Comparison of ENCODE assay signal across 9 cellular contexts in genomic region chr5:98349251-98349989, GRCh38.
DNase-seq lines count a peak whose midpoint lies in the region; ATAC-seq and TF ChIP-seq lines count a peak whose summit lies in the region.
"Had no signal": no experiment of that assay in that cellular context is flagged by ENCODE, and none has a peak within 500 bp of the region (broad histone marks: within the 10 kb centered on the region; RNA-seq: fewer than 3 reads in every experiment).

No MANE protein-coding gene starts in this region.

- TF ChIP-seq CTCF in AG09309 (IDR thresholded peaks at IDR 0.05; ENCODE audit: control insufficient read depth, insufficient read depth, low read depth, low read length, missing control alignments), result peak; percentile 67
- TF ChIP-seq CTCF in fibroblast of villous mesenchyme (IDR thresholded peaks at IDR 0.05; ENCODE audit: insufficient read depth, low read depth, low read length), result peak; percentile 66
- TF ChIP-seq CTCF in transverse colon (IDR thresholded peaks at IDR 0.05), result no peak

- no peaks in the 10 kb centered on the region for H3K4me1 Mint-ChIP-seq in activated CD4-positive, alpha-beta T cell treated with anti-CD3 and anti-CD28 coated beads, Interleukin-2, amount 10 ng/mL, durations not matched to agents 7 days and 5 days

- H3K27ac Mint-ChIP-seq in activated CD4-positive, alpha-beta T cell treated with anti-CD3 and anti-CD28 coated beads, Interleukin-2, amount 10 ng/mL, durations not matched to agents 7 days and 5 days, result no peak overlapping the region

- H3K27me3 Mint-ChIP-seq in activated CD4-positive, alpha-beta T cell treated with anti-CD3 and anti-CD28 coated beads, Interleukin-2, amount 10 ng/mL, durations not matched to agents 7 days and 5 days, result no peaks in the 10 kb centered on the region

- no peak overlapping the region for H3K4me3 Mint-ChIP-seq in activated CD4-positive, alpha-beta T cell treated with anti-CD3 and anti-CD28 coated beads, Interleukin-2, amount 10 ng/mL, durations not matched to agents 7 days and 5 days

- ATAC-seq in GM19023 (IDR thresholded peaks at IDR 0.05; ENCODE audit: unreplicated experiment), result no peak

- DNase-seq in AG09309 (ENCODE audit: low read depth) (no peak), H4 (ENCODE audit: low spot score) (peak; percentile 48), RKO (ENCODE audit: low spot score) (peak; percentile 82), fibroblast of villous mesenchyme (ENCODE audit: low read depth) (peak; percentile 37), transverse colon (no peak), NCI-H1436 (lab: John Stamatoyannopoulos, UW) (no peak)
- DNase-seq in activated CD4-positive, alpha-beta T cell treated with anti-CD3 and anti-CD28 coated beads, Interleukin-2, amount 10 ng/mL, durations not matched to agents 7 days and 5 days, result no peak
- DNase-seq: substantia nigra had no signal

- H3K9me3 ChIP-seq in transverse colon, result peaks cover 11 to 12% of the 10 kb centered on the region in 2 donors

- no peaks in the 10 kb centered on the region for H3K27me3 ChIP-seq in transverse colon

- H3K9me3 Mint-ChIP-seq in activated CD4-positive, alpha-beta T cell treated with anti-CD3 and anti-CD28 coated beads, Interleukin-2, amount 10 ng/mL, durations not matched to agents 7 days and 5 days, result peaks cover 5% of the 10 kb centered on the region

- H3K27ac ChIP-seq in transverse colon, result no peak overlapping the region

- intact Hi-C loops in transverse colon (cut with DNase I; ENCODE audit: low total_unique reads), result no loop called here

- H3K4me3 ChIP-seq in AG09309 (ENCODE audit: control insufficient read depth, low read depth, low read length), result no peak overlapping the region
- no peak overlapping the region for H3K4me3 ChIP-seq in fibroblast of villous mesenchyme (ENCODE audit: low read depth, low read length)
- no peak overlapping the region for H3K4me3 ChIP-seq in transverse colon

- TF ChIP-seq POLR2A in transverse colon (IDR thresholded peaks at IDR 0.05), result no peak

- TF ChIP-seq EP300 in transverse colon (IDR thresholded peaks at IDR 0.05; ENCODE audit: low read depth), result no peak

- no peaks in the 10 kb centered on the region for H3K36me3 ChIP-seq in transverse colon

- no peaks in the 10 kb centered on the region for H3K36me3 Mint-ChIP-seq in activated CD4-positive, alpha-beta T cell treated with anti-CD3 and anti-CD28 coated beads, Interleukin-2, amount 10 ng/mL, durations not matched to agents 7 days and 5 days (ENCODE audit: low read depth)

- WGBS in transverse colon (ENCODE audit: low coverage in 1 of 2), 2 donors, result 85 to 94% methylated on average over 3 to 6 of the region's 6 CpGs

- POLR2A ChIA-PET in activated CD4-positive, alpha-beta T cell treated with anti-CD3 and anti-CD28 coated beads, Interleukin-2, amount 10 ng/mL, durations not matched to agents 7 days and 5 days (lab: Charles Lee), result no interaction called here

- no peaks in the 10 kb centered on the region for H3K4me1 ChIP-seq in transverse colon

- in situ Hi-C loops in transverse colon (cut with MboI; ENCODE audit: low pct_ligation_motif_present in 1 of 4, low pct_unique_long_range_greater_than_20kb in 1 of 4, low sequenced_read_pairs in 3 of 4), result no loop called here

- CTCF ChIA-PET in activated CD4-positive, alpha-beta T cell treated with anti-CD3 and anti-CD28 coated beads, Interleukin-2, amount 10 ng/mL, durations not matched to agents 7 days and 5 days (lab: Charles Lee), result no interaction called here

Comparison
In these comparisons a context has a peak if more than half of its experiments do, and no peak if none do; other contexts are left out.
1. DNase-seq: peak in H4 (single experiment), RKO (single experiment) and fibroblast of villous mesenchyme (single experiment); none in AG09309 (single experiment), transverse colon (single experiment), NCI-H1436 (single experiment) and activated CD4-positive, alpha-beta T cell treated with anti-CD3 and anti-CD28 coated beads, Interleukin-2, amount 10 ng/mL, durations not matched to agents 7 days and 5 days (single experiment).
2. CTCF ChIP-seq: peak in AG09309 (single experiment) and fibroblast of villous mesenchyme (single experiment); none in transverse colon (0 of 5).